Comparison of ENCODE assay signal across 23 cellular contexts in the genomic region with DNA sequence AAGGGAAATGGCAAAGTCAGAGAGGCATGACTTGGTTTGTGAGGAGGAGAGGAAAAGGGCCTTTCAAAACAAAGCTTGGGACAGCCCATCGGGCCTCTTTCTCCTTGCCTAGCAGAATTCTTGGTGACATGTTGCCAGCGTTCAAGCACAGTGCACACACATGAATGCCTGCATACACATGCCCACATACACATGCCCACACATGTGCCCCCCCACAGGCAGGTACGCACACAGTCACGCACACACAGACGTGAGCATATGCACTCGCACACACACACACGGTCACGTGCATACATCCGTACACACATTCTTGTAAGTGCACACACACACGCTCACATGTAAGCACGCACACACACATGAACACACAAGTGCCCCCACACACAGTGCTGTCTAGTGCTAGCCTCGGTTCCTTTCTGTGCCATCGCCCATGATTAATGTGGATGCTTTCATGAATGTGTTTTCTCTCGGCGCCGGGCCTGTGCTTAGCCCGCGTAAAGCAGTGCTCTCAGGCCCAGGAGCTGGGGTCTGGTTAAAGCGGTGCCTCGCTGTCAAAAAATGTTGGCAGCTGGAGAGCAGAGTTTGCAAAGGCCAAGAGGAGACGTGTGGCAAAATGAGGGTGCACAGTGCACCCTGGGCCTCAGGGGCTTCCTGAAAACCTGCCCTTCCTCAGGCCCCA.
DNase-seq lines count a peak whose midpoint lies in the region; ATAC-seq and TF ChIP-seq lines count a peak whose summit lies in the region.
"Had no signal": no experiment of that assay in that cellular context is flagged by ENCODE, and none has a peak within 500 bp of the region (broad histone marks: within the 10 kb centered on the region; RNA-seq: fewer than 3 reads in every experiment).

No MANE protein-coding gene starts in this region.

- H3K4me2 ChIP-seq in BLaER1: peak overlapping the region; percentile 53
- H3K4me2 ChIP-seq: A549, SK-N-SH had no signal

- H3K4me1 ChIP-seq in BLaER1: peaks cover 22% of the 10 kb centered on the region
- H3K4me1 ChIP-seq: ascending aorta, HAP-1, left lung, tibial artery had no signal

- H4K20me1 ChIP-seq in BLaER1: no peaks in the 10 kb centered on the region

- no peaks in the 10 kb centered on the region for H3K36me3 ChIP-seq in BLaER1
- H3K36me3 ChIP-seq in KOPT-K1 (ENCODE audit: insufficient read depth, low read length): no peaks in the 10 kb centered on the region
- H3K36me3 ChIP-seq: ascending aorta, HAP-1, left lung, tibial artery had no signal

- no peak for ATAC-seq in omental fat pad (ENCODE audit: low FRiP score)
- ATAC-seq: A549; left lung; naive thymus-derived CD4-positive, alpha-beta T cell; stimulated activated naive CD8-positive, alpha-beta T cell treated with anti-CD3 and anti-CD28 coated beads, Interleukin-15, amount 100 ng/mL, for 72 hours had no signal

- no peak overlapping the region for H3K27ac ChIP-seq in BLaER1
- peak overlapping the region; percentile 72 for H3K27ac ChIP-seq in KOPT-K1 (ENCODE audit: low read depth, low read length, poor library complexity, severe bottlenecking)
- H3K27ac ChIP-seq: ascending aorta, left lung, tibial artery had no signal

- DNase-seq in islet precursor cell: peak; percentile 69
- peak; percentile 19 for DNase-seq in omental fat pad (ENCODE audit: low spot score)
- DNase-seq in GOT3 (lab: John Stamatoyannopoulos, UW): no peak
- DNase-seq in NCI-H510A treated with DMSO at 0.1 percent for 48 hours (lab: John Stamatoyannopoulos, UW): no peak
- no peak for DNase-seq in foreskin fibroblast
- DNase-seq in effector CD8-positive, alpha-beta T cell (lab: John Stamatoyannopoulos, UW): no peak
- DNase-seq: activated CD4-positive, alpha-beta T cell treated with anti-CD3 and anti-CD28 coated beads for 48 hours; cerebellar nuclear complex; naive thymus-derived CD4-positive, alpha-beta T cell; NCI-H1092 treated with DMSO at 0.1 percent for 48 hours; NCI-H1930; NCI-H226; NCI-H82; SK-N-SH; stimulated activated CD4-positive, alpha-beta T cell treated with anti-CD3 and anti-CD28 coated beads, Interleukin-15, amount 100 ng/mL, for 24 hours; stimulated activated naive CD8-positive, alpha-beta T cell treated with anti-CD3 and anti-CD28 coated beads, Interleukin-15, amount 100 ng/mL, for 72 hours had no signal

- 0 out of 2 replicates have a peak, but pooled peaks cover 6% of the 10 kb centered on the region for H3K27me3 ChIP-seq in BLaER1
- H3K27me3 ChIP-seq: ascending aorta had no signal

- H3K4me3 ChIP-seq in BLaER1 (no peak overlapping the region), foreskin fibroblast (ENCODE audit: low read depth in 1 of 2, low read length in 2 of 2) (no peak overlapping the region)
- H3K4me3 ChIP-seq: A549, ascending aorta, HAP-1, left lung, tibial artery had no signal

- no peak overlapping the region for H3K9ac ChIP-seq in BLaER1
- H3K9ac ChIP-seq: SK-N-SH had no signal

- H3K9me3 ChIP-seq in BLaER1: no peaks in the 10 kb centered on the region
- H3K9me3 ChIP-seq in KOPT-K1 (ENCODE audit: insufficient read depth, low read length, poor library complexity, severe bottlenecking): no peaks in the 10 kb centered on the region
- H3K9me3 ChIP-seq: A549, ascending aorta, HAP-1, left lung, SK-N-SH, tibial artery had no signal

- TF ChIP-seq CTCF in omental fat pad (IDR thresholded peaks at IDR 0.05) (no peak), foreskin fibroblast (IDR thresholded peaks at IDR 0.05; ENCODE audit: low read depth, low read length) (no peak)

Comparison
In these comparisons a context has a peak if more than half of its experiments do, and no peak if none do; other contexts are left out.
1. DNase-seq: peak in islet precursor cell (single experiment) and omental fat pad (single experiment); none in GOT3 (single experiment), NCI-H510A treated with DMSO at 0.1 percent for 48 hours (single experiment), foreskin fibroblast (0 of 2) and effector CD8-positive, alpha-beta T cell (single experiment).